16 cellular contexts compared by ENCODE assay signal in the genomic region with DNA sequence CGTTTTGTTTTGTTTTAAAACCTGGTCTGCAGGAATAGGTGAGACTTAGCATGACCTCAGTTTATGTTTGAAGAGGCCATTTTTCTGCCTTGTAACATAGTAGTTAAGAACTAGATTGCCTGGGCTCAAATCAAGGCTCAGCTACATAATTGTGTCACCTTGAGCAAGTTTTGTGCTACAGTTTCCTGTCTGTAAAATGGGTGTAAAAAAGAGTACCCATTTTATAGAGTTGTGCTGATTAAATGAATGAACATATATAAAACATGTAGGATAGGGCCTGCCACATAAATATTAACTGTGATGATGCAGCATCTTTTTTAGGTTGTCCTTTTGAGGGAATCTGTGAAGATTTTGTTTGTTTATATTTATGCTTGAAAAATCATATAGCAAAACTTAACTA. TPM values are rescaled to one million over a fixed set of nuclear protein-coding genes. Genes with fewer than 3 reads are reported as not detected.
DNase-seq lines count a peak whose midpoint lies in the region; ATAC-seq, FAIRE-seq and TF ChIP-seq lines count a peak whose summit lies in the region.
"Had no signal": no experiment of that assay in that cellular context is flagged by ENCODE, and none has a peak within 500 bp of the region (broad histone marks: within the 10 kb centered on the region; RNA-seq: fewer than 3 reads in every experiment).

No MANE protein-coding gene starts in this region.

- H3K36me3 ChIP-seq in OCI-LY1 (ENCODE audit: insufficient read depth, low read length) (peaks cover 32% of the 10 kb centered on the region), neutrophil (peaks cover 6% of the 10 kb centered on the region), small intestine (ENCODE audit: control insufficient read depth in 2 of 2, insufficient read depth in 2 of 2, low read length in 2 of 2) (peaks cover 0 to 2% of the 10 kb centered on the region in 2 donors)

- H3K27me3 ChIP-seq in OCI-LY1 (ENCODE audit: insufficient read depth, low read length) (no peaks in the 10 kb centered on the region), neutrophil (no peaks in the 10 kb centered on the region), small intestine (ENCODE audit: control insufficient read depth in 2 of 2, insufficient read depth in 2 of 2, low read length in 2 of 2) (no peaks in the 10 kb centered on the region)

- no peak for TF ChIP-seq CTCF in OCI-LY1 (IDR thresholded peaks at IDR 0.05; ENCODE audit: low read length)
- no peak for TF ChIP-seq CTCF in neutrophil (IDR thresholded peaks at IDR 0.05)
- TF ChIP-seq CTCF in GM10248 (IDR thresholded peaks at IDR 0.05; ENCODE audit: control extremely low read depth, extremely low read depth, low read depth, missing control alignments) = no peak

- H2AFZ ChIP-seq in OCI-LY1 (ENCODE audit: low read length) = no peak overlapping the region
- H2AFZ ChIP-seq: parathyroid adenoma had no signal

- H3K27ac Mint-ChIP-seq in activated naive CD4-positive, alpha-beta T cell treated with anti-CD3 and anti-CD28 coated beads, Interleukin-2, amount 50 U/mL, for 24 hours = no peak overlapping the region
- no peak overlapping the region for H3K27ac Mint-ChIP-seq in activated naive CD8-positive, alpha-beta T cell treated with anti-CD3 and anti-CD28 coated beads, Interleukin-2, amount 10 ng/mL, durations not matched to agents 7 days and 5 days

- H3K4me3 ChIP-seq in OCI-LY1 (ENCODE audit: low read depth, low read length, poor library complexity, severe bottlenecking) = no peak overlapping the region
- H3K4me3 ChIP-seq in neutrophil (ENCODE audit: low read depth in 1 of 2, low read length in 1 of 2) = no peak overlapping the region
- H3K4me3 ChIP-seq in small intestine (ENCODE audit: low read depth in 1 of 2, low read length in 2 of 2) = no peak overlapping the region
- H3K4me3 ChIP-seq: lower lobe of right lung had no signal

- no peak for DNase-seq in activated naive CD4-positive, alpha-beta T cell treated with anti-CD3 and anti-CD28 coated beads, Interleukin-2, amount 50 U/mL, for 16 hours
- no peak for DNase-seq in activated naive CD8-positive, alpha-beta T cell treated with anti-CD3 and anti-CD28 coated beads, Interleukin-2, amount 10 ng/mL, durations not matched to agents 7 days and 5 days
- DNase-seq in small intestine = no peak
- DNase-seq in NCI-H2196 treated with DMSO at 0.1 percent for 48 hours (lab: John Stamatoyannopoulos, UW; ENCODE audit: unreplicated experiment) = no peak
- no peak for DNase-seq in GM10248 (ENCODE audit: extremely low spot score)
- DNase-seq: cerebellar nuclear complex; effector memory CD4-positive, alpha-beta T cell; H7; lower lobe of right lung; NCI-H1930; NCI-H524; stimulated activated CD4-positive, alpha-beta T cell treated with anti-CD3 and anti-CD28 coated beads, Interleukin-1b, Interleukin-23, amount 100 ng/mL, for 48 hours had no signal

- no peak for ATAC-seq in activated naive CD8-positive, alpha-beta T cell treated with anti-CD3 and anti-CD28 coated beads, Interleukin-2, amount 10 ng/mL, durations not matched to agents 7 days and 5 days (ENCODE audit: low read depth)
- ATAC-seq: lower lobe of right lung had no signal

- peaks cover 74% of the 10 kb centered on the region for H3K4me1 Mint-ChIP-seq in activated naive CD4-positive, alpha-beta T cell treated with anti-CD3 and anti-CD28 coated beads, Interleukin-2, amount 50 U/mL, for 24 hours
- peaks cover 46% of the 10 kb centered on the region for H3K4me1 Mint-ChIP-seq in activated naive CD8-positive, alpha-beta T cell treated with anti-CD3 and anti-CD28 coated beads, Interleukin-2, amount 10 ng/mL, durations not matched to agents 7 days and 5 days

- CTCF ChIA-PET in GM10248 (lab: Yijun Ruan, JAX) = interaction anchor here (1.3 to 1.6 kb wide), 2 partner anchors 9 to 18 kb away, joined by 6 to 8 read pairs; no protein-coding TSS in a partner anchor

- whole genome bisulfite sequencing in small intestine, 3 donors = 63 to 78% (median 71%) methylated on average over 1 of the region's 1 CpG

- H3K9me3 ChIP-seq in OCI-LY1 (ENCODE audit: low read length) = no peaks in the 10 kb centered on the region
- H3K9me3 ChIP-seq in neutrophil = no peaks in the 10 kb centered on the region
- no peaks in the 10 kb centered on the region for H3K9me3 ChIP-seq in small intestine (ENCODE audit: control insufficient read depth, low read depth)
- H3K9me3 ChIP-seq: lower lobe of right lung had no signal

- H3K9ac ChIP-seq in OCI-LY1 (ENCODE audit: low read length) = no peak overlapping the region
- H3K9ac ChIP-seq: parathyroid adenoma had no signal

- H3K79me2 ChIP-seq in OCI-LY1 (ENCODE audit: insufficient read depth, low read length) = peaks cover 93% of the 10 kb centered on the region

- no peaks in the 10 kb centered on the region for H3K9me2 ChIP-seq in OCI-LY1 (ENCODE audit: low read depth, low read length)

- peak overlapping the region; percentile 15; the same call in 1 of the 2 replicates for H3K4me2 ChIP-seq in OCI-LY1 (ENCODE audit: low read length)

- no peaks in the 10 kb centered on the region for H3K9me3 Mint-ChIP-seq in activated naive CD4-positive, alpha-beta T cell treated with anti-CD3 and anti-CD28 coated beads, Interleukin-2, amount 50 U/mL, for 24 hours
- H3K9me3 Mint-ChIP-seq in activated naive CD8-positive, alpha-beta T cell treated with anti-CD3 and anti-CD28 coated beads, Interleukin-2, amount 10 ng/mL, durations not matched to agents 7 days and 5 days = no peaks in the 10 kb centered on the region

- peak overlapping the region; percentile 50 for H3K4me3 Mint-ChIP-seq in activated naive CD4-positive, alpha-beta T cell treated with anti-CD3 and anti-CD28 coated beads, Interleukin-2, amount 50 U/mL, for 24 hours
- H3K4me3 Mint-ChIP-seq in activated naive CD8-positive, alpha-beta T cell treated with anti-CD3 and anti-CD28 coated beads, Interleukin-2, amount 10 ng/mL, durations not matched to agents 7 days and 5 days = peak overlapping the region; percentile 12

- H3K27ac ChIP-seq in OCI-LY1 (ENCODE audit: low read depth, low read length, poor library complexity, severe bottlenecking) (peak overlapping the region; percentile 42), neutrophil (peak overlapping the region; percentile 24), small intestine (ENCODE audit: low read depth in 1 of 2, low read length in 1 of 2) (no peak overlapping the region)
- H3K27ac ChIP-seq: lower lobe of right lung, parathyroid adenoma had no signal

- peaks cover 21% of the 10 kb centered on the region for H3K36me3 Mint-ChIP-seq in activated naive CD4-positive, alpha-beta T cell treated with anti-CD3 and anti-CD28 coated beads, Interleukin-2, amount 50 U/mL, for 24 hours
- H3K36me3 Mint-ChIP-seq in activated naive CD8-positive, alpha-beta T cell treated with anti-CD3 and anti-CD28 coated beads, Interleukin-2, amount 10 ng/mL, durations not matched to agents 7 days and 5 days = peaks cover 50% of the 10 kb centered on the region

- H3K4me1 ChIP-seq in OCI-LY1 (ENCODE audit: insufficient read depth, low read length, severe bottlenecking) (peaks cover 55% of the 10 kb centered on the region), neutrophil (ENCODE audit: control insufficient read depth in 1 of 2, insufficient read depth in 1 of 2, low read depth in 1 of 2, low read length in 1 of 2) (peaks cover 42 to 54% of the 10 kb centered on the region in 2 experiments), small intestine (ENCODE audit: control insufficient read depth in 2 of 2, insufficient read depth in 1 of 2, low read depth in 1 of 2, low read length in 1 of 2) (no peaks in the 10 kb centered on the region)

- peaks cover 7% of the 10 kb centered on the region; the same call in 1 of the 2 replicates for H3F3A ChIP-seq in OCI-LY1 (ENCODE audit: insufficient read depth, low read length)

- POLR2A ChIA-PET in activated naive CD8-positive, alpha-beta T cell treated with anti-CD3 and anti-CD28 coated beads, Interleukin-2, amount 10 ng/mL, durations not matched to agents 7 days and 5 days (lab: Charles Lee) = interaction anchor here (1.5 to 1.6 kb wide), 2 partner anchors 9 to 20 kb away, joined by 4 to 5 read pairs; no protein-coding TSS in a partner anchor
- POLR2A ChIA-PET in GM10248 (lab: Yijun Ruan, JAX) = interaction anchor here (0.7 kb wide), 2 partner anchors 82 to 183 kb away, joined by 3 read pairs; no protein-coding TSS in a partner anchor

- no peak for FAIRE-seq in small intestine (lab: Jason Lieb, UNC)

- H3K27me3 Mint-ChIP-seq in activated naive CD4-positive, alpha-beta T cell treated with anti-CD3 and anti-CD28 coated beads, Interleukin-2, amount 50 U/mL, for 24 hours = no peaks in the 10 kb centered on the region
- no peaks in the 10 kb centered on the region for H3K27me3 Mint-ChIP-seq in activated naive CD8-positive, alpha-beta T cell treated with anti-CD3 and anti-CD28 coated beads, Interleukin-2, amount 10 ng/mL, durations not matched to agents 7 days and 5 days

- H4K20me1 ChIP-seq in OCI-LY1 (ENCODE audit: insufficient read depth, low read length) = no peaks in the 10 kb centered on the region

RNA-seq across cellular contexts. Expression of a gene that starts 7.2 kb away (rescaled TPM):
- 100 to 1,000 TPM; 201 to 204 TPM for total RNA-seq in activated naive CD8-positive, alpha-beta T cell treated with anti-CD3 and anti-CD28 coated beads, Interleukin-2, amount 10 ng/mL, durations not matched to agents 7 days and 5 days
- polyA plus RNA-seq in small intestine = 10 to 100 TPM; 12.7 to 26.0 (median 14.3) TPM

Comparison
In these comparisons a context has a peak if more than half of its experiments do, and no peak if none do; other contexts are left out.
1. H3K27ac ChIP-seq: peak in OCI-LY1 (single experiment) and neutrophil (single experiment); none in small intestine (0 of 2).